ENCODE assay signal across 8 cellular contexts in the genomic region with DNA sequence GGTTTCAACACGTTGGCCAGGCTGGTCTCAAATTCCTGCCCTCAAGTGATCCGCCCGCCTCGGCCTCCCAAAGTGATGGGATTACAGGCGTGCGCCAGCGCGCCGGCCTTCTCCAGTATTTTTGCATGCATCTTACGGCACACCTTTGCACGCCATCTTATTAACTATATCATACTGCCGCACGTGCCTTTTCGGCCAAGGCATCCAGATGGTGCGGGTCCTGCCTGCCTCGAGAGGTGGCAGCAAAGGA. TPM values are rescaled to one million over a fixed set of nuclear protein-coding genes. Genes with fewer than 3 reads are reported as not detected.
DNase-seq lines count a peak whose midpoint lies in the region; ATAC-seq, FAIRE-seq and TF ChIP-seq lines count a peak whose summit lies in the region.

No MANE protein-coding gene starts in this region.

- POLR2A ChIA-PET in AG04450 (lab: Yijun Ruan, JAX): interaction anchor here (1.0 to 3.5 kb wide), 5 partner anchors 9 to 34 kb away, joined by 5 to 41 read pairs (median 17); a partner anchor contains a TSS

- CTCF ChIA-PET in AG04450 (lab: Charles Lee): interaction anchor here (0.7 kb wide), 1 partner anchor 184 kb away, joined by 4 read pairs; no protein-coding TSS in a partner anchor

- no peak overlapping the region for H3K27ac ChIP-seq in AG04450 (ENCODE audit: low read depth, low read length)
- H3K27ac ChIP-seq in SJSA1: peak overlapping the region; percentile 85; the same call in 1 of the 2 replicates

- intact Hi-C loops in left colon (cut with DNase I, micrococcal nuclease): no loop called here

- FAIRE-seq in GM18507 (lab: Jason Lieb, UNC) (peak; percentile 91), GM12892 (lab: Jason Lieb, UNC) (no peak)

- H3K9me3 ChIP-seq in AG04450 (ENCODE audit: control insufficient read depth, insufficient read depth, low read length) (peaks cover 2% of the 10 kb centered on the region), SJSA1 (replicated peaks) (peaks cover 5% of the 10 kb centered on the region; the same call in 1 of the 2 replicates)

- TF ChIP-seq CTCF in AG04450 (IDR thresholded peaks at IDR 0.05; ENCODE audit: low read depth, low read length) (peak; percentile 28; the same call in 1 of the 2 replicates), fibroblast of mammary gland (conservative IDR thresholded peaks at IDR 0.05; ENCODE audit: control insufficient read depth, insufficient read depth, low read depth, low read length) (peak; percentile 18), retinal pigment epithelial cell (conservative IDR thresholded peaks at IDR 0.05; ENCODE audit: low read depth, low read length) (peak; percentile 47)

- H3K36me3 ChIP-seq in SJSA1: peaks cover 33% of the 10 kb centered on the region

- H3K4me3 ChIP-seq in AG04450 (ENCODE audit: low read depth, low read length) (peak overlapping the region; percentile 74), SJSA1 (peak overlapping the region; percentile 95), fibroblast of mammary gland (ENCODE audit: control insufficient read depth, low read depth, low read length) (peak overlapping the region; percentile 57), retinal pigment epithelial cell (ENCODE audit: low read length) (peak overlapping the region; percentile 57)

- peaks cover 19% of the 10 kb centered on the region for H3K4me1 ChIP-seq in SJSA1 (replicated peaks)

- DNase-seq in AG04450 (ENCODE audit: low read depth, low spot score): peak; percentile 21
- no peak for DNase-seq in GM18507 (ENCODE audit: extremely low spot score, insufficient read length, low read depth)
- DNase-seq in SJSA1 (ENCODE audit: low read depth in 1 of 2, low spot score in 2 of 2): no peak
- DNase-seq in fibroblast of mammary gland (ENCODE audit: low read depth): peak; percentile 72
- no peak for DNase-seq in retinal pigment epithelial cell (ENCODE audit: low read depth)
- no peak for DNase-seq in putamen (ENCODE audit: low spot score)
- no peak for DNase-seq in GM12892 (ENCODE audit: insufficient read length)
- DNase-seq in left colon: no peak

- no peaks in the 10 kb centered on the region for H3K27me3 ChIP-seq in AG04450 (ENCODE audit: control insufficient read depth, insufficient read depth, low read length)
- no peaks in the 10 kb centered on the region for H3K27me3 ChIP-seq in SJSA1 (replicated peaks)

- no peak for TF ChIP-seq POLR2A in GM12892 (IDR thresholded peaks at IDR 0.05; ENCODE audit: low read depth, low read length)

- ATAC-seq in left colon: no peak

RNA-seq across cellular contexts. Expression of a gene that starts 0.8 kb away (rescaled TPM):
- polyA plus RNA-seq in AG04450 (2011; rRNA removed): 22.4 and 23.9 TPM in 2 replicates
- polyA minus RNA-seq in AG04450 (2011; rRNA and poly(A)+ RNA removed): 14.6 and 20.7 TPM in 2 replicates
- total RNA-seq in SJSA1 (2014; rRNA removed; shearing (Covaris generic)): 20.5 and 23.2 TPM in 2 replicates
- 30.5 TPM for polyA plus RNA-seq in GM12892 (2012; ENCODE audit: missing spikeins)
- 10 to 100 TPM; 26.7 to 27.6 TPM for total RNA-seq in left colon

RNA-seq across cellular contexts. Expression of a gene that starts 14.5 kb away (rescaled TPM):
- 28.4 and 29.6 TPM in 2 replicates for polyA plus RNA-seq in AG04450 (2011; rRNA removed)
- 9.9 and 10.1 TPM in 2 replicates for polyA minus RNA-seq in AG04450 (2011; rRNA and poly(A)+ RNA removed)
- 115 and 177 TPM in 2 replicates for total RNA-seq in SJSA1 (2014; rRNA removed; shearing (Covaris generic))
- polyA plus RNA-seq in GM12892 (2012; ENCODE audit: missing spikeins): 40.0 TPM
- total RNA-seq in left colon: 10 to 100 TPM; 13.4 to 23.7 TPM

RNA-seq across cellular contexts. Expression of a gene that starts 33.4 kb away (rescaled TPM):
- 7.3 and 9.5 TPM in 2 replicates for polyA plus RNA-seq in AG04450 (2011; rRNA removed)
- 7.5 and 9.9 TPM in 2 replicates for polyA minus RNA-seq in AG04450 (2011; rRNA and poly(A)+ RNA removed)
- 7.4 and 26.9 TPM in 2 replicates for total RNA-seq in SJSA1 (2014; rRNA removed; shearing (Covaris generic))
- 16.8 TPM for polyA plus RNA-seq in GM12892 (2012; ENCODE audit: missing spikeins)
- total RNA-seq in left colon: 10 to 100 TPM; 72.8 to 75.3 TPM

Comparison
In these comparisons a context has a peak if more than half of its experiments do, and no peak if none do; other contexts are left out.
1. DNase-seq: peak in AG04450 (single experiment) and fibroblast of mammary gland (single experiment); none in GM18507 (single experiment), SJSA1 (0 of 2), retinal pigment epithelial cell (single experiment), putamen (single experiment), GM12892 (single experiment) and left colon (0 of 2).
2. Peak in every context shown above with its lines, with median percentiles within 50 percentile points of each other: H3K4me3 ChIP-seq and CTCF ChIP-seq.